ENCODE assay signal across 8 cellular contexts in the genomic region with DNA sequence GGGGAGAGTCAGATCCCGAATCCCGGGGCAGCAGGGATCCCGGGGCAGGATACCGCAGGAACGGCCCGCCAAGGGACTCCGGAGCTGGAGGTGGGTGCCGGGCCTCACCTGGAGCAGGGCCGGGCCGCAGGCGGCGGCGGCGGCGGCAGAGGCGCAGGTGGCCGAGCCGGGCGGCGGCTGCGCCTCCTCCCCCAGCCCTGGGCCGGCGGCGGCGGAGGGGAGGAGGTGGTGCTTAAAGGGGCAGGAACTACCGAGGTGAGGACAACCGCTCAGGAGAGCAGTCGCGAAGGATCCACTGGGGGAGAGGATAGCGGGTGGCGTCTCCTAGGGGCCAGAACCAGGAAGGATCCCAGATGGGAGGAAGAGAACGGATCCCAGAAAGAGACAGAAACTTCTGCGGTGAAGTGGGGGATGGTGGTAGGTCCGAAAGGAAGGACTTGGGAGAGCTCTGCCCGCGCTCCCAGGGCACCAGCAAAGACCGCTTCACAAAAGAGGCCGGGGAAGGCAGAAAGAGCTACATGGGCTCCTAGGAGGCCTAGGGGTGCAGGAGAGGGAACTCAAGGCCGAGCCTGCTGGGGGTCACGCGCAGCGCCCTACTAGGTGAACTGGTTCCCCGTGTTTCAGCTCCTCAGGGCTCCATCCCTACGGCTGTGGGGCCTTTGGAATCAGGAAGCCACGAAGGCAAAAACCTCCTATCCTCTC. TPM values are rescaled to one million over a fixed set of nuclear protein-coding genes. Genes with fewer than 3 reads are reported as not detected.
DNase-seq lines count a peak whose midpoint lies in the region; ATAC-seq and TF ChIP-seq lines count a peak whose summit lies in the region.

No MANE protein-coding gene starts in this region.

- WGBS in smooth muscle cell (ENCODE audit: low lambda C conversion rate): 2% methylated on average over 38 of the region's 45 CpGs

- peak overlapping the region; percentile 70 for H3K27ac ChIP-seq in smooth muscle cell (ENCODE audit: low read depth)

- no peaks in the 10 kb centered on the region for H3K27me3 ChIP-seq in smooth muscle cell (ENCODE audit: low read depth)

- H3K4me3 ChIP-seq in smooth muscle cell: peak overlapping the region; percentile 69

- H3K4me2 ChIP-seq in smooth muscle cell: peak overlapping the region; percentile 98

- peaks cover 32% of the 10 kb centered on the region for H3F3A ChIP-seq in smooth muscle cell (ENCODE audit: low read depth)

- peak overlapping the region; percentile 6 for H2AFZ ChIP-seq in smooth muscle cell (ENCODE audit: low read depth)

- peak; percentile 77 for DNase-seq in NCI-H2227 (lab: John Stamatoyannopoulos, UW; ENCODE audit: unreplicated experiment)
- peak; percentile 20 to 53 (median 42) for DNase-seq in activated CD4-positive, CD25-positive, alpha-beta regulatory T cell (lab: John Stamatoyannopoulos, UW)
- DNase-seq in cerebellar cortex (ENCODE audit: low spot score): peak; percentile 89
- DNase-seq in iris pigment epithelial cell (ENCODE audit: low read depth): peak; percentile 83
- peak; percentile 44 for DNase-seq in smooth muscle cell (lab: John Stamatoyannopoulos, UW; ENCODE audit: unreplicated experiment)

- H3K36me3 ChIP-seq in smooth muscle cell (ENCODE audit: low read depth): no peaks in the 10 kb centered on the region

- ATAC-seq in HG03095 (IDR thresholded peaks at IDR 0.05; ENCODE audit: unreplicated experiment): peak; percentile 20
- ATAC-seq in GM18858 (IDR thresholded peaks at IDR 0.05; ENCODE audit: unreplicated experiment): no peak

- TF ChIP-seq CTCF in GM12872 (IDR thresholded peaks at IDR 0.05; ENCODE audit: insufficient read depth, low read depth, low read length) (peak; percentile 46), smooth muscle cell (IDR thresholded peaks at IDR 0.05; ENCODE audit: borderline replicate concordance, insufficient read depth, poor library complexity, severe bottlenecking) (peak; percentile 26)

- peaks cover 47% of the 10 kb centered on the region for H3K4me1 ChIP-seq in smooth muscle cell (ENCODE audit: low read depth)

- H3K9me3 ChIP-seq in smooth muscle cell (replicated peaks; ENCODE audit: low read depth): no peaks in the 10 kb centered on the region

- peaks cover 53% of the 10 kb centered on the region for H3K79me2 ChIP-seq in smooth muscle cell (ENCODE audit: low read depth)

- peaks cover 45% of the 10 kb centered on the region for H4K20me1 ChIP-seq in smooth muscle cell (ENCODE audit: low read depth)

- peak overlapping the region; percentile 83 for H3K9ac ChIP-seq in smooth muscle cell (ENCODE audit: low read depth)

RNA-seq across cellular contexts. Expression of gene BAZ2A, which starts 4.9 kb away (rescaled TPM):
- total RNA-seq in smooth muscle cell: 33.4 and 34.1 TPM in 2 replicates
- polyA plus RNA-seq in smooth muscle cell: 26.2 and 38.3 TPM in 2 replicates

RNA-seq across cellular contexts. Expression of gene ATP5F1B, which starts 10.8 kb away (rescaled TPM):
- 489 and 498 TPM in 2 replicates for total RNA-seq in smooth muscle cell
- polyA plus RNA-seq in smooth muscle cell: 953 and 954 TPM in 2 replicates

RNA-seq across cellular contexts. Expression of gene PTGES3, which starts 53.1 kb away (rescaled TPM):
- total RNA-seq in smooth muscle cell: 128 TPM in 2 replicates
- 160 and 165 TPM in 2 replicates for polyA plus RNA-seq in smooth muscle cell
